In the genomic region with DNA sequence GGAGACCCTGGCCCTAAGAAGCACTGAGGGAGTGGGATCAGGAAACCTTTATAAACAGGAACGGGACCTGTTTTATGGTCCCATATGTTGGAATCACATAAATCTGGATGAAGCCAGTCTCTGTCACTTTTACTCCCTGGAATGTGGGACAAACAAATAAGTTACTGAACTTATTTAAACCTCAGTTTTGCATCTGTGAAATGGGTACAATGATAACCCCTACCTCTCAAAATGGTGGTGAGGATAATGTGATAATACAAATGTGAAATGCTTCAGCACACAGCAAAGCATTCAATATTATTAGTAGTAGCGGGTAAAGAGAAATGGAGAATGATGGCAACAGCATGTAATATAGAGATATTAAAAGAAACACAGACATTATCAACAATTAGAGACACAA, we compare ENCODE assay signal across 18 cellular contexts.
DNase-seq lines count a peak whose midpoint lies in the region; ATAC-seq, FAIRE-seq and TF ChIP-seq lines count a peak whose summit lies in the region.
"Had no signal": no experiment of that assay in that cellular context is flagged by ENCODE, and none has a peak within 500 bp of the region (broad histone marks: within the 10 kb centered on the region; RNA-seq: fewer than 3 reads in every experiment).

No MANE protein-coding gene starts in this region.

- H3T11ph ChIP-seq in H9 (ENCODE audit: low read length): no peak overlapping the region

- H3K36me3 Mint-ChIP-seq in GM23338 (ENCODE audit: low read depth) (no peaks in the 10 kb centered on the region), H9 (ENCODE audit: insufficient read depth in 1 of 3, low read depth in 3 of 3) (no peaks in the 10 kb centered on the region; a peak in 1 of 7 replicates)
- H3K36me3 Mint-ChIP-seq: CD14-positive monocyte had no signal

- no peak overlapping the region for H4K91ac ChIP-seq in H9 (ENCODE audit: insufficient read length, low read depth, low read length)

- no peak overlapping the region for H2AK5ac ChIP-seq in H9 (ENCODE audit: insufficient read length, low read length)

- H2AFZ ChIP-seq in GM23338 (peak overlapping the region; percentile 96; the same call in 1 of the 2 replicates), H9 (ENCODE audit: low read length) (no peak overlapping the region), SK-N-SH (ENCODE audit: low read depth) (no peak overlapping the region)

- no peaks in the 10 kb centered on the region for H3K9me3 Mint-ChIP-seq in GM23338
- H3K9me3 Mint-ChIP-seq in H9: peaks cover 0 to 4% of the 10 kb centered on the region in 2 experiments; a peak in 2 of 5 replicates

- no peak for TF ChIP-seq EP300 in SK-N-SH (IDR thresholded peaks at IDR 0.05; ENCODE audit: borderline replicate concordance in 1 of 2, low read depth in 1 of 2, low read length in 1 of 2)

- no peak overlapping the region for H2BK5ac ChIP-seq in H9 (ENCODE audit: insufficient read length, low read length)

- POLR2A ChIA-PET in SK-N-SH (lab: Yijun Ruan, JAX): no interaction called here

- CTCF ChIA-PET in SK-N-SH (lab: Yijun Ruan, JAX): interaction anchor here (1.5 kb wide), 1 partner anchor 10 kb away, joined by 4 read pairs; no protein-coding TSS in a partner anchor

- no peak overlapping the region for H3K18ac ChIP-seq in H9 (ENCODE audit: insufficient read length, low read depth, low read length)

- H3K4me3 Mint-ChIP-seq in GM23338 (no peak overlapping the region; the same call in 2 of the 3 replicates), H9 (no peak overlapping the region)
- H3K4me3 Mint-ChIP-seq: CD14-positive monocyte had no signal

- H3K23me2 ChIP-seq in H9 (ENCODE audit: insufficient read length, low read depth, low read length, poor library complexity, severe bottlenecking): peaks cover 6% of the 10 kb centered on the region

- TF ChIP-seq CTCF in GM23338 (conservative IDR thresholded peaks at IDR 0.05; ENCODE audit: low read depth in 2 of 2) (no peak), H9 (conservative IDR thresholded peaks at IDR 0.05) (no peak), SK-N-SH (IDR thresholded peaks at IDR 0.05) (no peak)

- no peak for FAIRE-seq in GM12891 (lab: Jason Lieb, UNC)
- FAIRE-seq: A549 had no signal

- TF ChIP-seq RAD21 in SK-N-SH (IDR thresholded peaks at IDR 0.05; ENCODE audit: low read length): no peak

- H3K4me3 ChIP-seq in GM23338 (no peak overlapping the region), muscle layer of duodenum (ENCODE audit: low read depth in 1 of 2, low read length in 2 of 2) (peak overlapping the region; percentile 3 to 28), SK-N-SH (ENCODE audit: low read depth in 2 of 2, low read length in 1 of 2) (no peak overlapping the region)
- H3K4me3 ChIP-seq: A549, HAP-1 had no signal

- no CpG with 5 or more reads among the region's 2 CpGs for WGBS in H9 (ENCODE audit: extremely low coverage, insufficient read length, low lambda C conversion rate)
- 93% methylated on average over 2 of the region's 2 CpGs for WGBS in SK-N-SH (ENCODE audit: low lambda C conversion rate)

- H3K4me2 ChIP-seq in GM23338 (no peak overlapping the region), H9 (ENCODE audit: insufficient read depth, insufficient read length, low read length) (no peak overlapping the region), SK-N-SH (no peak overlapping the region)
- H3K4me2 ChIP-seq: A549, KMS-11 had no signal

- H3K79me1 ChIP-seq in H9 (ENCODE audit: insufficient read depth, low read depth, low read length, poor library complexity, severe bottlenecking): no peaks in the 10 kb centered on the region

- no peak overlapping the region for H2BK15ac ChIP-seq in H9 (ENCODE audit: low read depth, low read length)

- no peak overlapping the region for H2BK12ac ChIP-seq in H9 (ENCODE audit: insufficient read length, low read depth, low read length)

- no peak overlapping the region for H3K9ac ChIP-seq in H9 (ENCODE audit: extremely low read depth, insufficient read length, low read length)
- H3K9ac ChIP-seq in SK-N-SH: no peak overlapping the region
- H3K9ac ChIP-seq: KMS-11 had no signal

- H2BK20ac ChIP-seq in H9 (ENCODE audit: low read depth, low read length, poor library complexity, severe bottlenecking): no peak overlapping the region

- no peak overlapping the region for H3K23ac ChIP-seq in H9 (ENCODE audit: insufficient read length, low read depth, low read length)

- no peak overlapping the region for H3K56ac ChIP-seq in H9 (ENCODE audit: insufficient read length, low read depth, low read length)

- DNase-seq in GM23338 (ENCODE audit: low spot score) (no peak), caudate nucleus (lab: John Stamatoyannopoulos, UW) (no peak), substantia nigra (lab: John Stamatoyannopoulos, UW) (no peak), amygdala (lab: John Stamatoyannopoulos, UW) (no peak), GM12891 (ENCODE audit: insufficient read length, low spot score) (no peak), H9 (no peak), SK-N-SH (no peak)
- DNase-seq: COR-L47; DMS153; EL; NCI-H1694; NK-92 treated with Interleukin-12 subunit alpha and Interleukin-12 subunit beta, amount 100 ng/mL, for 24 hours; OCI-M1 had no signal

- no peak overlapping the region for H4K8ac ChIP-seq in H9 (replicated peaks; ENCODE audit: insufficient read length, low read depth, low read length)

- no peak overlapping the region for H3K4ac ChIP-seq in H9 (ENCODE audit: low read depth, low read length)

- no peaks in the 10 kb centered on the region for H3K36me3 ChIP-seq in GM23338 (ENCODE audit: insufficient read depth)
- H3K36me3 ChIP-seq in muscle layer of duodenum (ENCODE audit: control insufficient read depth in 1 of 2, insufficient read depth in 2 of 2, low read length in 2 of 2): no peaks in the 10 kb centered on the region
- no peaks in the 10 kb centered on the region for H3K36me3 ChIP-seq in SK-N-SH (replicated peaks in 1 of 2; ENCODE audit: control insufficient read depth in 1 of 2, insufficient read depth in 2 of 2, low read length in 1 of 2)
- H3K36me3 ChIP-seq: HAP-1 had no signal

- ATAC-seq in GM23338: no peak
- ATAC-seq: A549 had no signal

- no peaks in the 10 kb centered on the region for H3K27me3 ChIP-seq in GM23338 (ENCODE audit: insufficient read depth)
- no peaks in the 10 kb centered on the region for H3K27me3 ChIP-seq in muscle layer of duodenum (ENCODE audit: low read depth, low read length)
- H3K27me3 ChIP-seq in H9 (ENCODE audit: insufficient read depth, low read length): no peaks in the 10 kb centered on the region
- no peaks in the 10 kb centered on the region for H3K27me3 ChIP-seq in SK-N-SH (ENCODE audit: insufficient read depth)

- H3K79me2 ChIP-seq in GM23338 (replicated peaks; ENCODE audit: insufficient read depth): no peaks in the 10 kb centered on the region
- H3K79me2 ChIP-seq in H9 (ENCODE audit: insufficient read depth, low read length): no peaks in the 10 kb centered on the region
- H3K79me2 ChIP-seq in SK-N-SH (ENCODE audit: insufficient read depth): no peaks in the 10 kb centered on the region

- H4K5ac ChIP-seq in H9 (ENCODE audit: insufficient read length, low read depth, low read length): no peak overlapping the region

- H2BK120ac ChIP-seq in H9 (ENCODE audit: low read depth, low read length, poor library complexity, severe bottlenecking): no peak overlapping the region

- H3F3A ChIP-seq in GM23338 (replicated peaks; ENCODE audit: low read depth) (no peaks in the 10 kb centered on the region), SK-N-SH (replicated peaks; ENCODE audit: insufficient read depth) (no peaks in the 10 kb centered on the region)

- peaks cover 12% of the 10 kb centered on the region for H3K4me1 ChIP-seq in GM23338 (ENCODE audit: insufficient read depth)
- H3K4me1 ChIP-seq in muscle layer of duodenum (ENCODE audit: control insufficient read depth in 1 of 2, insufficient read depth in 2 of 2, low read length in 2 of 2): peaks cover 0 to 16% of the 10 kb centered on the region in 2 donors
- no peaks in the 10 kb centered on the region; the same call in 1 of the 2 replicates for H3K4me1 ChIP-seq in H9 (ENCODE audit: insufficient read depth, low read length)
- H3K4me1 ChIP-seq in SK-N-SH (ENCODE audit: control insufficient read depth in 1 of 2, insufficient read depth in 2 of 2, low read depth in 1 of 2, low read length in 1 of 2): peaks cover 0 to 3% of the 10 kb centered on the region in 2 experiments; a peak in 1 of 4 replicates

- peaks cover 5% of the 10 kb centered on the region for H3K27me3 Mint-ChIP-seq in GM23338 (ENCODE audit: insufficient read depth, low read depth, poor library complexity)
- H3K27me3 Mint-ChIP-seq in H9 (ENCODE audit: low read depth): peaks cover 3% of the 10 kb centered on the region; the same call in 1 of the 2 replicates

- no peak overlapping the region for H3K27ac ChIP-seq in GM23338 (ENCODE audit: low read depth)
- H3K27ac ChIP-seq in caudate nucleus (ENCODE audit: low read depth, low read length): peak overlapping the region; percentile 98
- peak overlapping the region; percentile 52 for H3K27ac ChIP-seq in muscle layer of duodenum (ENCODE audit: low read length)
- peak overlapping the region; percentile 95 for H3K27ac ChIP-seq in substantia nigra (ENCODE audit: low read depth, low read length, poor library complexity, severe bottlenecking)
- no peak overlapping the region for H3K27ac ChIP-seq in H9 (ENCODE audit: insufficient read length, low read depth, low read length)
- no peak overlapping the region for H3K27ac ChIP-seq in SK-N-SH (ENCODE audit: low read depth in 2 of 2, low read length in 1 of 2)
- H3K27ac ChIP-seq: KMS-11 had no signal

- no peak overlapping the region for H3K14ac ChIP-seq in H9 (ENCODE audit: insufficient read depth, low read length)

- H4K20me1 ChIP-seq in GM23338 (replicated peaks; ENCODE audit: insufficient read depth) (no peaks in the 10 kb centered on the region), H9 (ENCODE audit: control insufficient read depth, insufficient read depth, insufficient read length) (no peaks in the 10 kb centered on the region), SK-N-SH (ENCODE audit: insufficient read depth) (no peaks in the 10 kb centered on the region)

- H3K9me3 ChIP-seq in muscle layer of duodenum (ENCODE audit: control insufficient read depth in 1 of 2, low read length in 2 of 2) (no peaks in the 10 kb centered on the region), H9 (ENCODE audit: control insufficient read depth, low read depth, low read length) (no peaks in the 10 kb centered on the region), SK-N-SH (no peaks in the 10 kb centered on the region)
- H3K9me3 ChIP-seq: A549, HAP-1 had no signal

- H3K9me2 ChIP-seq in GM23338 (ENCODE audit: insufficient read depth): peaks cover 5% of the 10 kb centered on the region; the same call in 1 of the 2 replicates
- H3K9me2 ChIP-seq in SK-N-SH: no peaks in the 10 kb centered on the region

- TF ChIP-seq POLR2A in GM12891 (IDR thresholded peaks at IDR 0.05; ENCODE audit: low read depth, low read length): no peak

- H3K27ac Mint-ChIP-seq in GM23338 (no peak overlapping the region), H9 (no peak overlapping the region)
- H3K27ac Mint-ChIP-seq: CD14-positive monocyte had no signal

- H3K4me1 Mint-ChIP-seq in GM23338: peaks cover 18% of the 10 kb centered on the region
- peaks cover 15 to 20% of the 10 kb centered on the region in 2 experiments for H3K4me1 Mint-ChIP-seq in H9

TF ChIP-seq in GM12891, 5 proteins besides CTCF, POLR2A, EP300 and RAD21 (continues in another document):
- no peak for TF ChIP-seq SPI1 (IDR thresholded peaks at IDR 0.05; ENCODE audit: low read depth, low read length)

TF ChIP-seq in SK-N-SH, 30 proteins besides CTCF, POLR2A, EP300 and RAD21 (continues in another document):
- no peak for TF ChIP-seq NRF1 (IDR thresholded peaks at IDR 0.05; ENCODE audit: low read depth, low read length)
- no peak for TF ChIP-seq SIN3A (IDR thresholded peaks at IDR 0.05; ENCODE audit: borderline replicate concordance, low read depth, low read length)

Comparison
In these comparisons a context has a peak if more than half of its experiments do, and no peak if none do; other contexts are left out.
1. H3K27ac ChIP-seq: peak in caudate nucleus (single experiment), muscle layer of duodenum (single experiment) and substantia nigra (single experiment); none in GM23338 (single experiment), H9 (single experiment) and SK-N-SH (0 of 2).
2. H3K4me3 ChIP-seq: peak in muscle layer of duodenum (2 of 2); none in GM23338 (single experiment) and SK-N-SH (0 of 2).